8 cellular contexts compared by ENCODE assay signal in the genomic region with DNA sequence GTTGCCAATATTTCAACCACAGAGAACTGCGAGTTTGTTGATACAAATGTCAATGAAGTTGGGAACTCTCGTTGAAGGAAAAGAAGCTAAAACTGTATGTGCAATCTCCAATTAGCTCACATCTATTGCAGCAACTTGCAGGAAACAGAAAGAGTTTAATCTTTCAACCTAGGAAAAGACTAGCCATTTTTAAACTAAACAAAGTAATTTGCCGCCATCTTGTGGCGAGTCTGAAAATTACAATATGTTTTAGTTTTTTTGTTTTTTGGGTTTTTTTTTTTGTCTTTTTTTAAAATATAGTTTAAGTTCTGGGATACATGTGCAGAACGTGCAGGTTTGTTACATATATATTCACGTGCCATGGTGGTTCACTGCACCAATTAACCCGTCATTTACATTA.
A peak's percentile ranks its signal among the peaks of the same experiment; 100 is the strongest.
DNase-seq lines count a peak whose midpoint lies in the region; ATAC-seq and TF ChIP-seq lines count a peak whose summit lies in the region.

No MANE protein-coding gene starts in this region.

- peaks cover 10% of the 10 kb centered on the region; the same call in 1 of the 2 replicates for H3K9me3 ChIP-seq in NT2/D1 (ENCODE audit: insufficient read depth, low read length)

- DNase-seq in AG09309 (ENCODE audit: low read depth) = no peak
- no peak for DNase-seq in GM10266 (ENCODE audit: extremely low spot score)
- peak; percentile 6 for DNase-seq in NT2/D1 (ENCODE audit: low read depth, low spot score)
- peak; percentile 11 to 42 for DNase-seq in erythroblast (lab: John Stamatoyannopoulos, UW)
- DNase-seq in smooth muscle cell of the brain vasculature (ENCODE audit: low read depth, low spot score) = peak; percentile 32
- no peak for DNase-seq in left colon
- DNase-seq in GM19240 (ENCODE audit: insufficient read length, low spot score) = no peak
- DNase-seq in activated CD4-positive, alpha-beta T cell treated with anti-CD3 and anti-CD28 coated beads for 4 hours = no peak

- H3K27me3 ChIP-seq in NT2/D1 (ENCODE audit: insufficient read depth, insufficient read length) = no peaks in the 10 kb centered on the region

- TF ChIP-seq CTCF in AG09309 (IDR thresholded peaks at IDR 0.05; ENCODE audit: control insufficient read depth, insufficient read depth, low read depth, low read length, missing control alignments) (peak; percentile 39), GM10266 (IDR thresholded peaks at IDR 0.05; ENCODE audit: control insufficient read depth, insufficient read depth, low read depth, missing control alignments) (peak; percentile 41)

- no peak overlapping the region for H3K4me3 ChIP-seq in AG09309 (ENCODE audit: control insufficient read depth, low read depth, low read length)
- no peak overlapping the region for H3K4me3 ChIP-seq in NT2/D1 (ENCODE audit: insufficient read length, low read depth)

- intact Hi-C loops in left colon (cut with DNase I, micrococcal nuclease) = no loop called here

- ATAC-seq in left colon = no peak

- no peak overlapping the region for H3K9ac ChIP-seq in NT2/D1 (ENCODE audit: insufficient read length, low read depth)

- TF ChIP-seq POLR2A in erythroblast (IDR thresholded peaks at IDR 0.05; ENCODE audit: low read length) = no peak

- no peaks in the 10 kb centered on the region for H3K36me3 ChIP-seq in NT2/D1 (ENCODE audit: insufficient read depth, insufficient read length, low read length)

- no peaks in the 10 kb centered on the region for H3K4me1 ChIP-seq in NT2/D1 (ENCODE audit: insufficient read depth, insufficient read length)

Comparison
In these comparisons a context has a peak if more than half of its experiments do, and no peak if none do; other contexts are left out.
1. DNase-seq: peak in NT2/D1 (single experiment), erythroblast (2 of 2) and smooth muscle cell of the brain vasculature (single experiment); none in AG09309 (single experiment), GM10266 (single experiment), left colon (0 of 2), GM19240 (single experiment) and activated CD4-positive, alpha-beta T cell treated with anti-CD3 and anti-CD28 coated beads for 4 hours (0 of 2).